ENCODE assay signal across 9 cellular contexts in the genomic region with DNA sequence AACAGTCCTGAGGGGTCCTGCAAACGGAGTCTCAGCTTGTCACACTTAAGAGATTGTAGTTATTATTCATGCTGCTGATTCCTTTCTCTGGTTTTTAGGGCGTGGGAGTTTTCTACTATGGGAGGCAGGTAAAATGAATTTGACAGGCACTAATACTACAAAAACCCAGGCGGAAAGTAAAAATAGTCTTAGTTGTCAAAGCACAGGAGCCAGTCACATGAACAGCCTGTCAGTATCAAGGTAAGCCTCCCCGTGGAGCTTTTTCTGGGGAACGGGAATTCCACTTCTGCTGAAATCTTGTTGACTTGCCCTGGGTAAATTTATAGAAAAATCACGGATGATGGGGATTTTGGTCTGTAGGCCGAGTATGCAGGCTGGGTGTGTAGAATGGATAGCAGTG.
"Had no signal": no experiment of that assay in that cellular context is flagged by ENCODE, and none has a peak within 500 bp of the region (broad histone marks: within the 10 kb centered on the region; RNA-seq: fewer than 3 reads in every experiment).

No MANE protein-coding gene starts in this region.

- H3K9ac ChIP-seq: GM23248 had no signal

- H3K9me3 ChIP-seq: HAP-1 had no signal

- H3K4me2 ChIP-seq: GM23338 had no signal

- H3K4me3 ChIP-seq: GM23248, GM23338, HAP-1 had no signal

- H3K4me3 Mint-ChIP-seq: GM23338, H9, HFFc6 had no signal

- H3K4me1 ChIP-seq: HAP-1 had no signal

- ATAC-seq: GM23338, HCT116 had no signal

- DNase-seq: GM23248, GOT3, H7, H9, HCEC 1CT, HFFc6 had no signal

- H3K36me3 ChIP-seq: HAP-1 had no signal

- H3K27ac ChIP-seq: GM23248 had no signal

- H3K9me3 Mint-ChIP-seq: GM23338 had no signal

- H3K27ac Mint-ChIP-seq: GM23338, H9, HFFc6 had no signal

- H2AFZ ChIP-seq: GM23248, GM23338 had no signal
